14 cellular contexts compared by ENCODE assay signal in the genomic region with DNA sequence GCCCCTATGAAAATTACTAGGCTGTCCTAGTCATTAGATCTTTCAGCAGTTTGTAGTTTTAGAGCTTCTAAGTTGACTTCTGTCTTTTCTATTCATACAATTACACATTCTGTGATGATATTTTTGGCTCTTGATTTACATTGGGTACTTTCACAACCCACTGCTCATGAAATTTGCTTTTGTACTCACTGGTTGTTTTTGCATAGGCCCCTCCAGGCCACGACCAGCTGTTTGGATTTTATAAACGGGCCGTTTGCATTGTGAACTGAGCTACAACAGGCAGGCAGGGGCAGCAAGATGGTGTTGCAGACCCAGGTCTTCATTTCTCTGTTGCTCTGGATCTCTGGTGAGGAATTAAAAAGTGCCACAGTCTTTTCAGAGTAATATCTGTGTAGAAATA.
DNase-seq lines count a peak whose midpoint lies in the region; ATAC-seq lines count a peak whose summit lies in the region.
"Had no signal": no experiment of that assay in that cellular context is flagged by ENCODE, and none has a peak within 500 bp of the region (broad histone marks: within the 10 kb centered on the region; RNA-seq: fewer than 3 reads in every experiment).

No MANE protein-coding gene starts in this region.

- peak overlapping the region; percentile 40 to 50 for H3K4me3 Mint-ChIP-seq in stimulated activated naive B cell treated with anti-CD40 and anti-IgM and Interleukin-4, amounts not matched to agents 10 μg/mL and 1 μg/mL and 100 μg/mL, for 72 hours
- H3K4me3 Mint-ChIP-seq: CD4-positive, CD25-positive, alpha-beta regulatory T cell; immature natural killer cell; T-helper 1 cell treated with Interleukin-12 subunit alpha and Interleukin-12 subunit beta and Interleukin-4 antibody, amounts not matched to agents 30 μg/mL and 1 μg/mL, for 36 hours had no signal

- no peaks in the 10 kb centered on the region for H3K27me3 Mint-ChIP-seq in stimulated activated naive B cell treated with anti-CD40 and anti-IgM and Interleukin-4, amounts not matched to agents 10 μg/mL and 1 μg/mL and 100 μg/mL, for 72 hours

- peak overlapping the region; percentile 88 for H3K27ac Mint-ChIP-seq in stimulated activated naive B cell treated with anti-CD40 and anti-IgM and Interleukin-4, amounts not matched to agents 10 μg/mL and 1 μg/mL and 100 μg/mL, for 72 hours
- H3K27ac Mint-ChIP-seq: CD4-positive, CD25-positive, alpha-beta regulatory T cell; immature natural killer cell; T-helper 1 cell treated with Interleukin-12 subunit alpha and Interleukin-12 subunit beta and Interleukin-4 antibody, amounts not matched to agents 30 μg/mL and 1 μg/mL, for 36 hours had no signal

- H3K4me1 Mint-ChIP-seq in stimulated activated naive B cell treated with anti-CD40 and anti-IgM and Interleukin-4, amounts not matched to agents 10 μg/mL and 1 μg/mL and 100 μg/mL, for 72 hours = peaks cover 21 to 33% of the 10 kb centered on the region in 2 donors
- H3K4me1 Mint-ChIP-seq: CD4-positive, CD25-positive, alpha-beta regulatory T cell; immature natural killer cell had no signal

- no peaks in the 10 kb centered on the region for H3K9me3 Mint-ChIP-seq in stimulated activated naive B cell treated with anti-CD40 and anti-IgM and Interleukin-4, amounts not matched to agents 10 μg/mL and 1 μg/mL and 100 μg/mL, for 72 hours
- H3K9me3 Mint-ChIP-seq: immature natural killer cell; T-helper 1 cell treated with Interleukin-12 subunit alpha and Interleukin-12 subunit beta and Interleukin-4 antibody, amounts not matched to agents 30 μg/mL and 1 μg/mL, for 36 hours had no signal

- DNase-seq in stimulated activated naive B cell treated with anti-CD40 and anti-IgM and Interleukin-4, amounts not matched to agents 10 μg/mL and 1 μg/mL and 100 μg/mL, for 72 hours = no peak
- DNase-seq in central memory CD4-positive, alpha-beta T cell = no peak
- DNase-seq in T-helper 2 cell = no peak
- no peak for DNase-seq in kidney glomerular epithelial cell (lab: John Stamatoyannopoulos, UW)
- DNase-seq: activated gamma-delta T cell; CD4-positive, CD25-positive, alpha-beta regulatory T cell; effector CD8-positive, alpha-beta T cell; foreskin keratinocyte; immature natural killer cell; NCI-H524 treated with DMSO at 0.1 percent for 48 hours had no signal

- H3K36me3 Mint-ChIP-seq in stimulated activated naive B cell treated with anti-CD40 and anti-IgM and Interleukin-4, amounts not matched to agents 10 μg/mL and 1 μg/mL and 100 μg/mL, for 72 hours = no peaks in the 10 kb centered on the region
- H3K36me3 Mint-ChIP-seq: CD4-positive, CD25-positive, alpha-beta regulatory T cell; immature natural killer cell had no signal

- peak; percentile 58 for ATAC-seq in GM19035 (IDR thresholded peaks at IDR 0.05; ENCODE audit: unreplicated experiment)
- ATAC-seq in GM21786 (IDR thresholded peaks at IDR 0.05; ENCODE audit: unreplicated experiment) = peak; percentile 48
- ATAC-seq in HG03342 (IDR thresholded peaks at IDR 0.05; ENCODE audit: unreplicated experiment) = peak; percentile 81
- peak; percentile 54 to 64 for ATAC-seq in stimulated activated naive B cell treated with anti-CD40 and anti-IgM and Interleukin-4, amounts not matched to agents 10 μg/mL and 1 μg/mL and 100 μg/mL, for 72 hours (replicated peaks)
- ATAC-seq: foreskin keratinocyte had no signal
